ENCODE assay signal across 19 cellular contexts in genomic region chr4:42768125-42768748, GRCh38.
A peak's percentile ranks its signal among the peaks of the same experiment; 100 is the strongest.
DNase-seq lines count a peak whose midpoint lies in the region; ATAC-seq, FAIRE-seq and TF ChIP-seq lines count a peak whose summit lies in the region.
"Had no signal": no experiment of that assay in that cellular context is flagged by ENCODE, and none has a peak within 500 bp of the region (broad histone marks: within the 10 kb centered on the region; RNA-seq: fewer than 3 reads in every experiment).

No MANE protein-coding gene starts in this region.

- no peaks in the 10 kb centered on the region for H3K27me3 ChIP-seq in heart left ventricle
- H3K27me3 ChIP-seq in SU-DHL-6 (ENCODE audit: low read length): no peaks in the 10 kb centered on the region
- H3K27me3 ChIP-seq in testis: no peaks in the 10 kb centered on the region
- H3K27me3 ChIP-seq: foreskin keratinocyte, neutrophil had no signal

- H3K36me3 ChIP-seq in heart left ventricle (no peaks in the 10 kb centered on the region), SU-DHL-6 (ENCODE audit: low read length) (no peaks in the 10 kb centered on the region), testis (ENCODE audit: low read depth, missing control alignments) (no peaks in the 10 kb centered on the region)
- H3K36me3 ChIP-seq: neutrophil had no signal

- no peak overlapping the region for H3K4me2 ChIP-seq in SU-DHL-6 (ENCODE audit: low read depth, low read length, poor library complexity, severe bottlenecking)

- H4K20me1 ChIP-seq in SU-DHL-6 (ENCODE audit: low read depth, low read length): no peaks in the 10 kb centered on the region

- no peak overlapping the region for H3K27ac ChIP-seq in heart left ventricle
- no peak overlapping the region for H3K27ac ChIP-seq in SU-DHL-6 (ENCODE audit: low read depth, low read length)
- no peak overlapping the region for H3K27ac ChIP-seq in testis
- no peak overlapping the region for H3K27ac ChIP-seq in substantia nigra (ENCODE audit: low read depth, low read length, poor library complexity, severe bottlenecking)
- H3K27ac ChIP-seq: foreskin keratinocyte, neutrophil had no signal

- TF ChIP-seq POLR2A in heart left ventricle (IDR thresholded peaks at IDR 0.05) (no peak), testis (IDR thresholded peaks at IDR 0.05) (no peak)

- ATAC-seq in Right ventricle myocardium inferior (no peak), heart left ventricle (no peak), GM19035 (IDR thresholded peaks at IDR 0.05; ENCODE audit: unreplicated experiment) (peak; percentile 55)
- ATAC-seq: foreskin keratinocyte, HCT116, PC-3, right cardiac atrium had no signal

- intact Hi-C loops in Right ventricle myocardium inferior (cut with DNase I) (no loop called here), heart left ventricle (cut with DNase I) (no loop called here), testis (cut with DNase I; ENCODE audit: low total_unique reads) (no loop called here)

- H3K4me1 ChIP-seq in heart left ventricle: no peaks in the 10 kb centered on the region
- H3K4me1 ChIP-seq in testis: no peaks in the 10 kb centered on the region
- H3K4me1 ChIP-seq: foreskin keratinocyte had no signal

- H3K9me3 ChIP-seq in heart left ventricle (no peaks in the 10 kb centered on the region), SU-DHL-6 (ENCODE audit: insufficient read depth, low read length) (no peaks in the 10 kb centered on the region), testis (no peaks in the 10 kb centered on the region)
- H3K9me3 ChIP-seq: neutrophil had no signal

- no peaks in the 10 kb centered on the region for H3K79me2 ChIP-seq in SU-DHL-6 (ENCODE audit: insufficient read depth, low read length)

- 58 to 83% (median 68%) methylated on average over 4 of the region's 4 CpGs for WGBS in heart left ventricle, 4 donors
- 69 to 77% methylated on average over 4 of the region's 4 CpGs for WGBS in testis, 2 donors

- no peak for FAIRE-seq in RCC 7860 (lab: Jason Lieb, UNC)
- FAIRE-seq: endometrium had no signal

- no peaks in the 10 kb centered on the region for H3F3A ChIP-seq in SU-DHL-6 (ENCODE audit: insufficient read depth)

- no peak overlapping the region for H2AFZ ChIP-seq in SU-DHL-6 (ENCODE audit: low read depth, low read length, severe bottlenecking)

- H3K9ac ChIP-seq in SU-DHL-6 (ENCODE audit: low read length): no peak overlapping the region

- no peaks in the 10 kb centered on the region for H3K9me2 ChIP-seq in SU-DHL-6 (replicated peaks; ENCODE audit: insufficient read depth, low read length)

- H3K4me3 ChIP-seq in heart left ventricle (no peak overlapping the region), SU-DHL-6 (ENCODE audit: insufficient read depth, low read length, poor library complexity, severe bottlenecking) (no peak overlapping the region), testis (no peak overlapping the region)

- no peak for TF ChIP-seq CTCF in heart left ventricle (IDR thresholded peaks at IDR 0.05)
- TF ChIP-seq CTCF in SU-DHL-6 (IDR thresholded peaks at IDR 0.05; ENCODE audit: insufficient read depth, low read length, poor library complexity, severe bottlenecking): peak; percentile 67
- TF ChIP-seq CTCF in testis (IDR thresholded peaks at IDR 0.05): no peak

- DNase-seq in Right ventricle myocardium inferior (ENCODE audit: missing footprints): peak; percentile 41
- DNase-seq in heart left ventricle: no peak
- peak; percentile 19 for DNase-seq in testis
- no peak for DNase-seq in substantia nigra (lab: John Stamatoyannopoulos, UW)
- no peak for DNase-seq in NCI-H187 treated with DMSO at 0.1 percent for 48 hours (lab: John Stamatoyannopoulos, UW)
- no peak for DNase-seq in RCC 7860 (ENCODE audit: low spot score)
- DNase-seq: AML-193, caudate nucleus, foreskin keratinocyte, IMR-90, NCI-H446, PC-3, SW 1271 had no signal

Comparison
In these comparisons a context has a peak if more than half of its experiments do, and no peak if none do; other contexts are left out.
1. DNase-seq: peak in Right ventricle myocardium inferior (single experiment) and testis (single experiment); none in heart left ventricle (0 of 5), substantia nigra (0 of 49), NCI-H187 treated with DMSO at 0.1 percent for 48 hours (single experiment) and RCC 7860 (single experiment).